ENCODE assay signal across 23 cellular contexts in the genomic region with DNA sequence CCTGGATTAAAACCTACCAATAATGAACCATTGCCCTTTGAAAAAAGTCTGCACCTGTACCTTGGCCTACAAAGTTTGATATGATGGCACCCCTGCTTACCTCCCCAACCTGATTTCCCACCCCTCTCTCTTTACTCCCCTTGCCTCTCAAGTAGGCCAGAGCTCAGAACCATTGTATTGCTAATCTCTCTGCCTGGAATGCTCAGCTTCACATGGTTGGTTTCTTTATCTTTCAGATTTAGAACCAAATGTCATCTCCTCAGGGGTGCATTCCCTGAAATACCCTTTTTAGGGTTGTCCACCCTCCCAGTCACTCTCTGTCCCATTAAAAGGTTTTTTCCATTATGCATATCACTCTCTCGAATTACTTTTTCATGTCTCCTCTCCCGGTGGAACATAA.
"Had no signal": no experiment of that assay in that cellular context is flagged by ENCODE, and none has a peak within 500 bp of the region (broad histone marks: within the 10 kb centered on the region; RNA-seq: fewer than 3 reads in every experiment).

No MANE protein-coding gene starts in this region.

- H3K4me1 Mint-ChIP-seq: activated naive CD8-positive, alpha-beta T cell treated with anti-CD3 and anti-CD28 coated beads, Interleukin-2, amount 50 U/mL, for 24 hours; immature natural killer cell; naive thymus-derived CD4-positive, alpha-beta T cell; T-cell had no signal

- H3K36me3 ChIP-seq: lower lobe of right lung, sigmoid colon, stomach, suprapubic skin, tibial nerve had no signal

- H3K4me1 ChIP-seq: lower lobe of right lung, sigmoid colon, stomach, suprapubic skin, tibial nerve had no signal

- H3K4me3 Mint-ChIP-seq: activated B cell treated with CpG ODN at 0.5 μM for 24 hours; activated naive CD8-positive, alpha-beta T cell treated with anti-CD3 and anti-CD28 coated beads, Interleukin-2, amount 50 U/mL, for 24 hours; activated T-cell treated with anti-CD3 and anti-CD28 coated beads, Interleukin-2, amount 50 U/mL, for 72 hours; immature natural killer cell; naive thymus-derived CD4-positive, alpha-beta T cell; stimulated activated memory B cell treated with anti-CD40 and anti-IgM and Interleukin-4, amounts not matched to agents 10 μg/mL and 1 μg/mL and 100 μg/mL, for 72 hours; T-cell had no signal

- ATAC-seq: activated naive CD8-positive, alpha-beta T cell treated with anti-CD3 and anti-CD28 coated beads, Interleukin-2, amount 50 U/mL, for 24 hours; activated T-cell treated with anti-CD3 and anti-CD28 coated beads, Interleukin-2, amount 50 U/mL, for 72 hours; left lobe of liver; lower lobe of right lung; naive thymus-derived CD4-positive, alpha-beta T cell; stimulated activated memory B cell treated with anti-CD40 and anti-IgM and Interleukin-4, amounts not matched to agents 10 μg/mL and 1 μg/mL and 100 μg/mL, for 72 hours; T-cell had no signal

- H3K27me3 Mint-ChIP-seq: activated B cell treated with CpG ODN at 0.5 μM for 24 hours; activated naive CD8-positive, alpha-beta T cell treated with anti-CD3 and anti-CD28 coated beads, Interleukin-2, amount 50 U/mL, for 24 hours; naive thymus-derived CD4-positive, alpha-beta T cell; stimulated activated memory B cell treated with anti-CD40 and anti-IgM and Interleukin-4, amounts not matched to agents 10 μg/mL and 1 μg/mL and 100 μg/mL, for 72 hours; T-cell had no signal

- DNase-seq: activated B cell treated with CpG ODN at 0.5 μM for 24 hours; activated CD4-positive, alpha-beta T cell treated with anti-CD3 and anti-CD28 coated beads for 4 hours; activated CD4-positive, alpha-beta T cell treated with anti-CD3 and anti-CD28 coated beads, Interleukin-2, amount 50 U/mL, for 48 hours; activated effector memory CD4-positive, alpha-beta T cell treated with anti-CD3 and anti-CD28 coated beads, Interleukin-2, amount 50 U/mL, for 16 hours; activated naive CD4-positive, alpha-beta T cell treated with anti-CD3 and anti-CD28 coated beads, Interleukin-2, amount 50 U/mL, for 16 hours; activated naive CD8-positive, alpha-beta T cell treated with anti-CD3 and anti-CD28 coated beads, Interleukin-2, amount 50 U/mL, for 24 hours; activated T-cell treated with anti-CD3 and anti-CD28 coated beads, Interleukin-2, amount 50 U/mL, for 72 hours; cerebellar nuclear complex; immature natural killer cell; lower lobe of right lung; naive thymus-derived CD4-positive, alpha-beta T cell; retina; sigmoid colon; stimulated activated CD4-positive, alpha-beta T cell treated with anti-CD3 and anti-CD28 coated beads, Interleukin-15, amount 100 ng/mL, for 24 hours; stomach; T-cell had no signal

- H3K27ac ChIP-seq: coronary artery, lower lobe of right lung, sigmoid colon, stomach, suprapubic skin, tibial nerve had no signal

- H3K4me3 ChIP-seq: coronary artery, lower lobe of right lung, sigmoid colon, smooth muscle cell, stomach, suprapubic skin, tibial nerve had no signal

- H3K27ac Mint-ChIP-seq: activated B cell treated with CpG ODN at 0.5 μM for 24 hours; activated naive CD8-positive, alpha-beta T cell treated with anti-CD3 and anti-CD28 coated beads, Interleukin-2, amount 50 U/mL, for 24 hours; activated T-cell treated with anti-CD3 and anti-CD28 coated beads, Interleukin-2, amount 50 U/mL, for 72 hours; immature natural killer cell; naive thymus-derived CD4-positive, alpha-beta T cell; progenitor cell of endocrine pancreas; stimulated activated memory B cell treated with anti-CD40 and anti-IgM and Interleukin-4, amounts not matched to agents 10 μg/mL and 1 μg/mL and 100 μg/mL, for 72 hours; T-cell had no signal

- H3K9me3 Mint-ChIP-seq: activated naive CD8-positive, alpha-beta T cell treated with anti-CD3 and anti-CD28 coated beads, Interleukin-2, amount 50 U/mL, for 24 hours had no signal

- H3K27me3 ChIP-seq: sigmoid colon, stomach, suprapubic skin, tibial nerve had no signal
